ENCODE assay signal across 17 cellular contexts in genomic region chr2:191401287-191401686, GRCh38.
DNase-seq lines count a peak whose midpoint lies in the region; ATAC-seq lines count a peak whose summit lies in the region.
"Had no signal": no experiment of that assay in that cellular context is flagged by ENCODE, and none has a peak within 500 bp of the region (broad histone marks: within the 10 kb centered on the region; RNA-seq: fewer than 3 reads in every experiment).

No MANE protein-coding gene starts in this region.

- peak; percentile 83 for DNase-seq in AG08395 (ENCODE audit: low spot score)
- DNase-seq in NOMO-1 treated with DMSO at 0.1 percent for 48 hours (lab: John Stamatoyannopoulos, UW; ENCODE audit: unreplicated experiment): no peak
- no peak for DNase-seq in activated naive CD4-positive, alpha-beta T cell treated with anti-CD3 and anti-CD28 coated beads, Interleukin-2, amount 50 U/mL, for 72 hours (ENCODE audit: low spot score in 2 of 2)
- no peak for DNase-seq in SW 1271 (lab: John Stamatoyannopoulos, UW)
- DNase-seq: activated naive CD8-positive, alpha-beta T cell treated with anti-CD3 and anti-CD28 coated beads for 36 hours; KG1; NCI-H1930; NCI-H774; SHP77; stimulated activated CD4-positive, alpha-beta T cell treated with anti-CD3 and anti-CD28 coated beads, Interleukin-15, amount 100 ng/mL, for 24 hours had no signal

- H3K9ac ChIP-seq in HUES6 (ENCODE audit: low read length): no peak overlapping the region

- H3K4me3 ChIP-seq in HUES6 (ENCODE audit: low read depth, low read length) (no peak overlapping the region), ectodermal cell (ENCODE audit: insufficient read depth, low read depth, low read length) (no peak overlapping the region), mesodermal cell (ENCODE audit: extremely low read depth, insufficient read depth, low read length, poor library complexity, severe bottlenecking) (no peak overlapping the region)
- H3K4me3 ChIP-seq: vagina had no signal

- peaks cover 56% of the 10 kb centered on the region for H3K36me3 ChIP-seq in HUES6 (ENCODE audit: control insufficient read depth, insufficient read depth, low read length)
- H3K36me3 ChIP-seq in ectodermal cell (ENCODE audit: control insufficient read depth, insufficient read depth, low read length): peaks cover 6% of the 10 kb centered on the region
- peaks cover 72% of the 10 kb centered on the region for H3K36me3 ChIP-seq in mesodermal cell (ENCODE audit: control insufficient read depth, insufficient read depth, low read length)
- H3K36me3 ChIP-seq: vagina had no signal

- WGBS in ectodermal cell, 2 experiments: 33% methylated on average over 1 of the region's 1 CpG; no CpG with 5 or more reads in 1 of the 2 experiments
- no CpG with 5 or more reads among the region's 1 CpG for WGBS in mesodermal cell (ENCODE audit: insufficient coverage in 2 of 2), 2 experiments

- H3K27ac ChIP-seq in HUES6 (ENCODE audit: low read depth, low read length) (0 out of 2 replicates have a peak overlapping the region, but pooled peaks have one; percentile 4), ectodermal cell (ENCODE audit: insufficient read depth, low read depth, low read length, poor library complexity, severe bottlenecking) (peak overlapping the region; percentile 63), mesodermal cell (ENCODE audit: low read depth, low read length, severe bottlenecking) (peak overlapping the region; percentile 68)
- H3K27ac ChIP-seq: vagina had no signal

- peaks cover 3% of the 10 kb centered on the region; the same call in 1 of the 2 replicates for H3K9me3 ChIP-seq in HUES6 (ENCODE audit: control insufficient read depth, insufficient read depth, low read depth, low read length)
- no peaks in the 10 kb centered on the region for H3K9me3 ChIP-seq in ectodermal cell (ENCODE audit: control insufficient read depth, low read length)
- H3K9me3 ChIP-seq in mesodermal cell (ENCODE audit: control insufficient read depth, low read length): no peaks in the 10 kb centered on the region
- H3K9me3 ChIP-seq: vagina had no signal

- H3K27me3 ChIP-seq in HUES6 (ENCODE audit: control insufficient read depth, insufficient read depth, low read length) (no peaks in the 10 kb centered on the region), ectodermal cell (ENCODE audit: control insufficient read depth, insufficient read depth, low read length, poor library complexity, severe bottlenecking) (no peaks in the 10 kb centered on the region)
- H3K27me3 ChIP-seq: vagina had no signal

- no peaks in the 10 kb centered on the region for H3K36me3 Mint-ChIP-seq in activated naive CD4-positive, alpha-beta T cell treated with anti-CD3 and anti-CD28 coated beads, Interleukin-2, amount 50 U/mL, for 72 hours

- no peaks in the 10 kb centered on the region for H3K9me3 Mint-ChIP-seq in activated naive CD4-positive, alpha-beta T cell treated with anti-CD3 and anti-CD28 coated beads, Interleukin-2, amount 50 U/mL, for 72 hours
- H3K9me3 Mint-ChIP-seq: activated naive CD8-positive, alpha-beta T cell treated with anti-CD3 and anti-CD28 coated beads for 36 hours; dendritic cell treated with granulocyte-macrophage colony-stimulating factor and Interleukin-4, amounts not matched to agents 40 ng/mL and 50 ng/mL, for 4 days had no signal

- H3K4me1 ChIP-seq in HUES6 (ENCODE audit: control insufficient read depth, insufficient read depth, low read length) (peaks cover 13% of the 10 kb centered on the region), ectodermal cell (ENCODE audit: control insufficient read depth, insufficient read depth, low read length) (peaks cover 24% of the 10 kb centered on the region), mesodermal cell (ENCODE audit: control insufficient read depth, insufficient read depth, low read length, poor library complexity, severe bottlenecking) (peaks cover 14% of the 10 kb centered on the region)
- H3K4me1 ChIP-seq: vagina had no signal

- ATAC-seq in HG03457 (IDR thresholded peaks at IDR 0.05; ENCODE audit: unreplicated experiment): no peak
- no peak for ATAC-seq in activated naive CD4-positive, alpha-beta T cell treated with anti-CD3 and anti-CD28 coated beads, Interleukin-2, amount 50 U/mL, for 72 hours
- ATAC-seq: left lobe of liver had no signal

- no peak overlapping the region for H3K27ac Mint-ChIP-seq in activated naive CD4-positive, alpha-beta T cell treated with anti-CD3 and anti-CD28 coated beads, Interleukin-2, amount 50 U/mL, for 72 hours
- H3K27ac Mint-ChIP-seq: activated naive CD8-positive, alpha-beta T cell treated with anti-CD3 and anti-CD28 coated beads for 36 hours; dendritic cell treated with granulocyte-macrophage colony-stimulating factor and Interleukin-4, amounts not matched to agents 40 ng/mL and 50 ng/mL, for 4 days had no signal

Comparison
In these comparisons a context has a peak if more than half of its experiments do, and no peak if none do; other contexts are left out.
1. H3K27ac ChIP-seq: peak in every context shown above with its lines; median percentile 68 in mesodermal cell; 63 in ectodermal cell; 4 in HUES6.